Comparison of ENCODE assay signal across 12 cellular contexts in the genomic region with DNA sequence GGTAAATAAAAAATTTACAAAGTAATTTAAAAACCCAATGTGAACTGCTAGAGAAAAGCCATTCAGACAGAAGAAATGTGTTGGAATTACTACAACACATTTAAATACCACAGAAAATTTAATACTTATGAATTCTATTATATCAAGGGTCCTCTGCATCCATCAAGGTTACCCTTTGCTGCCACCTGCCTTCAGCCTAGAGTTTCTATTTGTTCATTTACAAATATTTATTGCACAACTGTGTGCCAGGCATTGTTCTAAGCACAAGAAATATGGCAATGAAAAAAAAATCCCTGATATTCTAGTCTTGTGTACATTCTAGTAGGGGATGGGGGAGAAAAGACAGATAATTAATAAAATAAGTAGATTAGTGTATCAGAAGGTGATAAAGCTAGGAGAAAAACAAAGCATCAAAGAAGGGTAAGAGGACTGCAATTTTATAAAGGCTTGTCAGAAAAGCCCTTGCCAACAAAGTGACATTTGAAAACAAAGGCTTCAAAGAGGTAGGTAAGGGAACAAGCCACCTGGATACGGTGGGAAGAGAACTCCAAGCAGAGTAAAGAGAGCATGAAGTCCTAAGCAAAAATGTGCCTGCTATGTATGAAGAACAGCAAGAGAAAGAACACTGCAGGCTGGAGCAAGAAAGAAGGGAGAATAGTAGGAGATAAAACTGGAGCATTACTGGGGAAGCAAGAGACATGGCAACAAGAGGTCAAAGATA. TPM values are rescaled to one million over a fixed set of nuclear protein-coding genes. Genes with fewer than 3 reads are reported as not detected.
DNase-seq lines count a peak whose midpoint lies in the region; TF ChIP-seq lines count a peak whose summit lies in the region.
"Had no signal": no experiment of that assay in that cellular context is flagged by ENCODE, and none has a peak within 500 bp of the region (broad histone marks: within the 10 kb centered on the region; RNA-seq: fewer than 3 reads in every experiment).

No MANE protein-coding gene starts in this region.

- no peak overlapping the region for H4K91ac ChIP-seq in H9 (ENCODE audit: insufficient read length, low read depth, low read length)

- H2BK120ac ChIP-seq in H9 (ENCODE audit: low read depth, low read length, poor library complexity, severe bottlenecking): no peak overlapping the region

- DNase-seq in BE2C (peak; percentile 32), H9 (no peak), iris pigment epithelial cell (ENCODE audit: low read depth) (peak; percentile 15), SKM-1 (lab: John Stamatoyannopoulos, UW; ENCODE audit: unreplicated experiment) (no peak), colonic mucosa (no peak), KBM-7 (no peak)
- no peak for DNase-seq in T-helper 2 cell treated with Interferon-gamma antibody and Interleukin-4, amounts not matched to agents 5 μg/mL and 100 μg/mL, for 36 hours (ENCODE audit: low spot score)
- DNase-seq in activated CD4-positive, alpha-beta memory T cell treated with anti-CD3 and anti-CD28 coated beads for 36 hours: no peak
- DNase-seq: GF-D8; kidney glomerular epithelial cell; NCI-H526 treated with DMSO at 0.1 percent for 48 hours; stimulated activated CD4-positive, alpha-beta T cell treated with anti-CD3 and anti-CD28 coated beads, Interleukin-15, amount 100 ng/mL, for 24 hours had no signal

- WGBS in H9 (ENCODE audit: extremely low coverage, insufficient read length, low lambda C conversion rate): no CpG with 5 or more reads among the region's 1 CpG

- H3K79me2 ChIP-seq in H9 (ENCODE audit: insufficient read depth, low read length): no peaks in the 10 kb centered on the region

- TF ChIP-seq CTCF in BE2C (IDR thresholded peaks at IDR 0.05; ENCODE audit: low read depth, low read length) (peak; percentile 34), H9 (conservative IDR thresholded peaks at IDR 0.05) (peak; percentile 39; the same call in 1 of the 3 replicates), colonic mucosa (IDR thresholded peaks at IDR 0.05) (no peak)

- H3T11ph ChIP-seq in H9 (ENCODE audit: low read length): no peak overlapping the region

- H3K4me2 ChIP-seq in H9 (ENCODE audit: insufficient read depth, insufficient read length, low read length): no peak overlapping the region

- intact Hi-C loops in activated CD4-positive, alpha-beta memory T cell treated with anti-CD3 and anti-CD28 coated beads for 36 hours (cut with micrococcal nuclease): loop anchor here (5.0 kb wide), 1 partner anchor 34 kb away; no protein-coding TSS in a partner anchor
- intact Hi-C loops in colonic mucosa (cut with DNase I): no loop called here

- H3K36me3 ChIP-seq in BE2C (peaks cover 86% of the 10 kb centered on the region), colonic mucosa (peaks cover 25% of the 10 kb centered on the region)

- H4K5ac ChIP-seq in H9 (ENCODE audit: insufficient read length, low read depth, low read length): no peak overlapping the region

- H3K27ac ChIP-seq in H9 (ENCODE audit: insufficient read length, low read depth, low read length) (no peak overlapping the region), colonic mucosa (no peak overlapping the region)

- H3K27ac Mint-ChIP-seq in H9: no peak overlapping the region
- peak overlapping the region; percentile 4 for H3K27ac Mint-ChIP-seq in T-helper 2 cell treated with Interferon-gamma antibody and Interleukin-4, amounts not matched to agents 5 μg/mL and 100 μg/mL, for 36 hours
- H3K27ac Mint-ChIP-seq in activated CD4-positive, alpha-beta memory T cell treated with anti-CD3 and anti-CD28 coated beads for 36 hours: no peak overlapping the region

- no peak overlapping the region for H2BK12ac ChIP-seq in H9 (ENCODE audit: insufficient read length, low read depth, low read length)

- H3K27me3 ChIP-seq in BE2C (no peaks in the 10 kb centered on the region), H9 (ENCODE audit: insufficient read depth, low read length) (no peaks in the 10 kb centered on the region), colonic mucosa (no peaks in the 10 kb centered on the region)

- H2AFZ ChIP-seq in H9 (ENCODE audit: low read length): no peak overlapping the region

- H3K4me1 Mint-ChIP-seq in H9: no peaks in the 10 kb centered on the region
- peaks cover 7% of the 10 kb centered on the region for H3K4me1 Mint-ChIP-seq in T-helper 2 cell treated with Interferon-gamma antibody and Interleukin-4, amounts not matched to agents 5 μg/mL and 100 μg/mL, for 36 hours (ENCODE audit: low read depth)
- peaks cover 7% of the 10 kb centered on the region for H3K4me1 Mint-ChIP-seq in activated CD4-positive, alpha-beta memory T cell treated with anti-CD3 and anti-CD28 coated beads for 36 hours (ENCODE audit: low read depth)

- in situ Hi-C loops in KBM-7 (cut with MboI; ENCODE audit: low pct_unique_long_range_greater_than_20kb, low sequenced_read_pairs): no loop called here

- no peaks in the 10 kb centered on the region for H3K4me1 ChIP-seq in BE2C
- no peaks in the 10 kb centered on the region for H3K4me1 ChIP-seq in H9 (ENCODE audit: insufficient read depth, low read length)
- H3K4me1 ChIP-seq in colonic mucosa: no peaks in the 10 kb centered on the region

- no peak overlapping the region for H3K56ac ChIP-seq in H9 (ENCODE audit: insufficient read length, low read depth, low read length)

- H3K4me3 Mint-ChIP-seq in H9: no peak overlapping the region
- H3K4me3 Mint-ChIP-seq in T-helper 2 cell treated with Interferon-gamma antibody and Interleukin-4, amounts not matched to agents 5 μg/mL and 100 μg/mL, for 36 hours: no peak overlapping the region
- H3K4me3 Mint-ChIP-seq in activated CD4-positive, alpha-beta memory T cell treated with anti-CD3 and anti-CD28 coated beads for 36 hours: no peak overlapping the region

- H3K14ac ChIP-seq in H9 (ENCODE audit: insufficient read depth, low read length): no peak overlapping the region

- no peak overlapping the region for H3K23ac ChIP-seq in H9 (ENCODE audit: insufficient read length, low read depth, low read length)

- no peak overlapping the region for H2BK15ac ChIP-seq in H9 (ENCODE audit: low read depth, low read length)

- H3K9ac ChIP-seq in H9 (ENCODE audit: extremely low read depth, insufficient read length, low read length) (no peak overlapping the region), colonic mucosa (ENCODE audit: low read depth in 2 of 2, low read length in 2 of 2) (no peak overlapping the region)

- no peak overlapping the region for H3K18ac ChIP-seq in H9 (ENCODE audit: insufficient read length, low read depth, low read length)

- H4K20me1 ChIP-seq in H9 (ENCODE audit: control insufficient read depth, insufficient read depth, insufficient read length): no peaks in the 10 kb centered on the region

- H2BK5ac ChIP-seq in H9 (ENCODE audit: insufficient read length, low read length): no peak overlapping the region

- no peaks in the 10 kb centered on the region for H3K9me3 ChIP-seq in BE2C
- no peaks in the 10 kb centered on the region for H3K9me3 ChIP-seq in H9 (ENCODE audit: control insufficient read depth, low read depth, low read length)
- no peaks in the 10 kb centered on the region for H3K9me3 ChIP-seq in colonic mucosa

- no peak overlapping the region for H2AK5ac ChIP-seq in H9 (ENCODE audit: insufficient read length, low read length)

- no peaks in the 10 kb centered on the region for H3K79me1 ChIP-seq in H9 (ENCODE audit: insufficient read depth, low read depth, low read length, poor library complexity, severe bottlenecking)

- CTCF ChIA-PET in activated CD4-positive, alpha-beta memory T cell treated with anti-CD3 and anti-CD28 coated beads for 36 hours (lab: Charles Lee): no interaction called here

- POLR2A ChIA-PET in activated CD4-positive, alpha-beta memory T cell treated with anti-CD3 and anti-CD28 coated beads for 36 hours (lab: Charles Lee): no interaction called here

- no peaks in the 10 kb centered on the region for H3K23me2 ChIP-seq in H9 (ENCODE audit: insufficient read length, low read depth, low read length, poor library complexity, severe bottlenecking)

- no peak overlapping the region for H3K4ac ChIP-seq in H9 (ENCODE audit: low read depth, low read length)

- H3K36me3 Mint-ChIP-seq in H9 (ENCODE audit: insufficient read depth in 1 of 3, low read depth in 3 of 3): peaks cover 25 to 77% (median 70%) of the 10 kb centered on the region in 3 experiments; a peak in 6 of 7 replicates
- H3K36me3 Mint-ChIP-seq in T-helper 2 cell treated with Interferon-gamma antibody and Interleukin-4, amounts not matched to agents 5 μg/mL and 100 μg/mL, for 36 hours (ENCODE audit: low read depth): peaks cover 63% of the 10 kb centered on the region
- peaks cover 61% of the 10 kb centered on the region for H3K36me3 Mint-ChIP-seq in activated CD4-positive, alpha-beta memory T cell treated with anti-CD3 and anti-CD28 coated beads for 36 hours

- no peaks in the 10 kb centered on the region for H3K9me3 Mint-ChIP-seq in H9
- H3K9me3 Mint-ChIP-seq in T-helper 2 cell treated with Interferon-gamma antibody and Interleukin-4, amounts not matched to agents 5 μg/mL and 100 μg/mL, for 36 hours: no peaks in the 10 kb centered on the region
- no peaks in the 10 kb centered on the region for H3K9me3 Mint-ChIP-seq in activated CD4-positive, alpha-beta memory T cell treated with anti-CD3 and anti-CD28 coated beads for 36 hours

- H2BK20ac ChIP-seq in H9 (ENCODE audit: low read depth, low read length, poor library complexity, severe bottlenecking): no peak overlapping the region

- no peak overlapping the region for H4K8ac ChIP-seq in H9 (replicated peaks; ENCODE audit: insufficient read length, low read depth, low read length)

- no peaks in the 10 kb centered on the region for H3K27me3 Mint-ChIP-seq in H9 (ENCODE audit: low read depth)
- no peaks in the 10 kb centered on the region for H3K27me3 Mint-ChIP-seq in T-helper 2 cell treated with Interferon-gamma antibody and Interleukin-4, amounts not matched to agents 5 μg/mL and 100 μg/mL, for 36 hours (ENCODE audit: low read depth)
- H3K27me3 Mint-ChIP-seq in activated CD4-positive, alpha-beta memory T cell treated with anti-CD3 and anti-CD28 coated beads for 36 hours: no peaks in the 10 kb centered on the region

- H3K4me3 ChIP-seq in BE2C (ENCODE audit: low read depth, low read length): no peak overlapping the region
- H3K4me3 ChIP-seq in colonic mucosa: no peak overlapping the region

RNA-seq across cellular contexts. Expression of gene SLC6A13, which starts 59.1 kb away (rescaled TPM):
- 0.85 TPM for polyA plus RNA-seq in BE2C (2012; ENCODE audit: insufficient read depth, insufficient read length, low read depth)
- total RNA-seq in H9 (2021) (not detected in 2 replicates), colonic mucosa (not detected)
- total RNA-seq in activated CD4-positive, alpha-beta memory T cell treated with anti-CD3 and anti-CD28 coated beads for 36 hours: under 1 TPM in 1 of 2 experiments, not detected in 1; 0.39 TPM

Comparison
In these comparisons a context has a peak if more than half of its experiments do, and no peak if none do; other contexts are left out.
1. DNase-seq: peak in BE2C (single experiment) and iris pigment epithelial cell (single experiment); none in H9 (single experiment), T-helper 2 cell treated with Interferon-gamma antibody and Interleukin-4, amounts not matched to agents 5 μg/mL and 100 μg/mL, for 36 hours (single experiment), SKM-1 (single experiment), activated CD4-positive, alpha-beta memory T cell treated with anti-CD3 and anti-CD28 coated beads for 36 hours (single experiment), colonic mucosa (single experiment) and KBM-7 (single experiment).